ENCODE assay signal across 35 cellular contexts in genomic region chr17:9074106-9074505, GRCh38. TPM values are rescaled to one million over a fixed set of nuclear protein-coding genes. Genes with fewer than 3 reads are reported as not detected.
DNase-seq lines count a peak whose midpoint lies in the region; ATAC-seq, FAIRE-seq and TF ChIP-seq lines count a peak whose summit lies in the region.
"Had no signal": no experiment of that assay in that cellular context is flagged by ENCODE, and none has a peak within 500 bp of the region (broad histone marks: within the 10 kb centered on the region; RNA-seq: fewer than 3 reads in every experiment).

No MANE protein-coding gene starts in this region.

- 96% methylated on average over 15 of the region's 15 CpGs for WGBS in mammary epithelial cell (ENCODE audit: low coverage, missing lambda C conversion rate)
- 80 to 96% methylated on average over 15 of the region's 15 CpGs for WGBS in lower leg skin, 2 donors

- no peaks in the 10 kb centered on the region for H3K4me1 Mint-ChIP-seq in MCF 10A (ENCODE audit: insufficient read depth, unreplicated experiment)
- no peaks in the 10 kb centered on the region for H3K4me1 Mint-ChIP-seq in astrocyte (ENCODE audit: low read depth, unreplicated experiment)
- H3K4me1 Mint-ChIP-seq in type B pancreatic cell (ENCODE audit: unreplicated experiment): no peaks in the 10 kb centered on the region
- H3K4me1 Mint-ChIP-seq: CD14-positive monocyte had no signal

- no TSS peak for BruUV-seq in MCF 10A (replicated peaks; lab: Mats Ljungman, UMichigan)
- BruUV-seq in mammary epithelial cell (replicated peaks; lab: Mats Ljungman, UMichigan): no TSS peak

- CTCF ChIA-PET in MCF 10A (lab: Yijun Ruan, JAX): interaction anchor here (0.6 kb wide), 1 partner anchor 10 kb away, joined by 3 read pairs; no protein-coding TSS in a partner anchor
- CTCF ChIA-PET in mammary epithelial cell (lab: Charles Lee; ENCODE audit: low non-redundant PET): no interaction called here

- dilution Hi-C loops in mammary epithelial cell (cut with HindIII; ENCODE audit: low sequenced_read_pairs): no loop called here

- intact Hi-C loops in MCF 10A (cut with micrococcal nuclease) (no loop called here), mammary epithelial cell (cut with micrococcal nuclease) (no loop called here), lower leg skin (cut with DNase I; ENCODE audit: low total_unique reads) (no loop called here), vagina (cut with DNase I) (no loop called here)

- peaks cover 7% of the 10 kb centered on the region for H3K9me3 Mint-ChIP-seq in MCF 10A (ENCODE audit: unreplicated experiment)
- H3K9me3 Mint-ChIP-seq in astrocyte (ENCODE audit: unreplicated experiment): no peaks in the 10 kb centered on the region
- no peaks in the 10 kb centered on the region for H3K9me3 Mint-ChIP-seq in type B pancreatic cell
- H3K9me3 Mint-ChIP-seq: activated CD8-positive, alpha-beta T cell treated with anti-CD3 and anti-CD28 coated beads for 36 hours; activated naive CD4-positive, alpha-beta T cell treated with anti-CD3 and anti-CD28 coated beads, Interleukin-2, amount 50 U/mL, for 24 hours; activated T-helper 2 cell treated with anti-CD3 and anti-CD28 coated beads, Interferon-gamma antibody, Interleukin-2, Interleukin-4, amounts not matched to agents 10 μg/mL and 5 μg/mL and 100 μg/mL, durations not matched to agents 14 hours and 24 hours and 36 hours; mesothelial cell of epicardium; T-helper 2 cell treated with Interferon-gamma antibody and Interleukin-4, amounts not matched to agents 5 μg/mL and 100 μg/mL, for 36 hours had no signal

- H3K36me3 Mint-ChIP-seq in MCF 10A (ENCODE audit: insufficient read depth, unreplicated experiment) (no peaks in the 10 kb centered on the region), astrocyte (ENCODE audit: low read depth, unreplicated experiment) (peaks cover 2% of the 10 kb centered on the region), type B pancreatic cell (no peaks in the 10 kb centered on the region)
- H3K36me3 Mint-ChIP-seq: activated naive CD4-positive, alpha-beta T cell treated with anti-CD3 and anti-CD28 coated beads, Interleukin-2, amount 50 U/mL, for 24 hours; CD14-positive monocyte; mesothelial cell of epicardium; naive thymus-derived CD4-positive, alpha-beta T cell had no signal

- H3K9me3 ChIP-seq in mammary epithelial cell (replicated peaks; ENCODE audit: insufficient read depth, low read length) (no peaks in the 10 kb centered on the region), astrocyte (ENCODE audit: insufficient read depth, low read depth, low read length) (no peaks in the 10 kb centered on the region), vagina (no peaks in the 10 kb centered on the region)
- H3K9me3 ChIP-seq: transverse colon had no signal

- H3K27ac ChIP-seq in mammary epithelial cell (ENCODE audit: insufficient read depth, low read depth, low read length): no peak overlapping the region
- no peak overlapping the region for H3K27ac ChIP-seq in astrocyte (ENCODE audit: low read depth, low read length)
- peak overlapping the region; percentile 26 for H3K27ac ChIP-seq in vagina
- H3K27ac ChIP-seq: 22Rv1, HL-60, KMS-11, transverse colon had no signal

- TF ChIP-seq POLR2A in lower leg skin (IDR thresholded peaks at IDR 0.05) (no peak), vagina (IDR thresholded peaks at IDR 0.05) (no peak)

- peak; percentile 29 for DNase-seq in MCF 10A (ENCODE audit: unreplicated experiment)
- DNase-seq in mammary epithelial cell: no peak
- DNase-seq in astrocyte (ENCODE audit: low read depth): peak; percentile 38
- DNase-seq in lower leg skin (ENCODE audit: low spot score in 2 of 2): peak; percentile 66 to 91
- DNase-seq in vagina (ENCODE audit: extremely low spot score in 2 of 2): no peak
- no peak for DNase-seq in type B pancreatic cell (ENCODE audit: extremely low spot score, unreplicated experiment)
- no peak for DNase-seq in SW 1271 (lab: John Stamatoyannopoulos, UW)
- DNase-seq: activated CD8-positive, alpha-beta memory T cell treated with anti-CD3 and anti-CD28 coated beads, Interleukin-2, amount 50 U/mL, for 48 hours; activated CD8-positive, alpha-beta T cell treated with anti-CD3 and anti-CD28 coated beads for 36 hours; amygdala; DND-41; left ventricle myocardium superior; MV-4-11; naive thymus-derived CD4-positive, alpha-beta T cell; NCI-H1436; NCI-H2081 treated with DMSO at 0.1 percent for 48 hours; NCI-H2227 treated with DMSO at 0.1 percent for 48 hours; NCI-H748 treated with DMSO at 0.1 percent for 48 hours; SIG-M5; stimulated activated CD4-positive, alpha-beta T cell treated with anti-CD3 and anti-CD28 coated beads, Interleukin-4, amount 100 ng/mL, for 24 hours; transverse colon had no signal

- H4K20me1 ChIP-seq in mammary epithelial cell (ENCODE audit: insufficient read depth, low read length) (no peaks in the 10 kb centered on the region), astrocyte (ENCODE audit: insufficient read depth, low read length) (no peaks in the 10 kb centered on the region)

- H2AFZ ChIP-seq in mammary epithelial cell (ENCODE audit: low read depth, low read length): no peak overlapping the region
- H2AFZ ChIP-seq in astrocyte (ENCODE audit: low read depth, low read length): no peak overlapping the region

- no peaks in the 10 kb centered on the region for H3K79me2 ChIP-seq in mammary epithelial cell (ENCODE audit: insufficient read depth, low read length)
- H3K79me2 ChIP-seq in astrocyte (ENCODE audit: insufficient read depth, low read length): no peaks in the 10 kb centered on the region

- H3K4me3 ChIP-seq in mammary epithelial cell (replicated peaks in 1 of 3; ENCODE audit: insufficient read depth in 1 of 3, low read depth in 2 of 3, low read length in 3 of 3) (no peak overlapping the region), astrocyte (ENCODE audit: insufficient read depth, low read depth, low read length) (no peak overlapping the region), lower leg skin (ENCODE audit: low read depth, poor library complexity, severe bottlenecking) (no peak overlapping the region), vagina (no peak overlapping the region)
- H3K4me3 ChIP-seq: transverse colon had no signal

- H3K27me3 Mint-ChIP-seq in MCF 10A (ENCODE audit: insufficient read depth, unreplicated experiment) (no peaks in the 10 kb centered on the region), astrocyte (ENCODE audit: low read depth, unreplicated experiment) (peaks cover 34% of the 10 kb centered on the region), type B pancreatic cell (peaks cover 5% of the 10 kb centered on the region)
- H3K27me3 Mint-ChIP-seq: activated naive CD4-positive, alpha-beta T cell treated with anti-CD3 and anti-CD28 coated beads, Interleukin-2, amount 50 U/mL, for 24 hours had no signal

- POLR2A ChIA-PET in MCF 10A (lab: Yijun Ruan, JAX): no interaction called here

- no peaks in the 10 kb centered on the region for H3K27me3 ChIP-seq in mammary epithelial cell (ENCODE audit: insufficient read depth, low read length)
- H3K27me3 ChIP-seq in astrocyte (ENCODE audit: insufficient read depth, low read length): no peaks in the 10 kb centered on the region
- no peaks in the 10 kb centered on the region for H3K27me3 ChIP-seq in vagina
- H3K27me3 ChIP-seq: transverse colon had no signal

- FAIRE-seq in astrocyte (lab: Jason Lieb, UNC): no peak
- FAIRE-seq: endothelial cell of umbilical vein, GM19239, H54 had no signal

- H3K27ac Mint-ChIP-seq in MCF 10A (ENCODE audit: low read depth, unreplicated experiment) (no peak overlapping the region), astrocyte (ENCODE audit: unreplicated experiment) (no peak overlapping the region), type B pancreatic cell (no peak overlapping the region)
- H3K27ac Mint-ChIP-seq: activated CD8-positive, alpha-beta T cell treated with anti-CD3 and anti-CD28 coated beads for 36 hours; activated naive CD4-positive, alpha-beta T cell treated with anti-CD3 and anti-CD28 coated beads, Interleukin-2, amount 50 U/mL, for 24 hours; activated T-helper 2 cell treated with anti-CD3 and anti-CD28 coated beads, Interferon-gamma antibody, Interleukin-2, Interleukin-4, amounts not matched to agents 10 μg/mL and 5 μg/mL and 100 μg/mL, durations not matched to agents 14 hours and 24 hours and 36 hours; CD14-positive monocyte; mesothelial cell of epicardium; naive thymus-derived CD4-positive, alpha-beta T cell; progenitor cell of endocrine pancreas; T-helper 2 cell treated with Interferon-gamma antibody and Interleukin-4, amounts not matched to agents 5 μg/mL and 100 μg/mL, for 36 hours had no signal

- H3K9ac ChIP-seq in mammary epithelial cell (ENCODE audit: insufficient read depth, low read length) (no peak overlapping the region), astrocyte (ENCODE audit: low read length) (no peak overlapping the region)
- H3K9ac ChIP-seq: KMS-11 had no signal

- in situ Hi-C loops in mammary epithelial cell (cut with MboI; ENCODE audit: low sequenced_read_pairs in 2 of 2): no loop called here

- H3K4me3 Mint-ChIP-seq in MCF 10A (ENCODE audit: unreplicated experiment) (no peak overlapping the region), astrocyte (ENCODE audit: unreplicated experiment) (no peak overlapping the region), type B pancreatic cell (no peak overlapping the region)
- H3K4me3 Mint-ChIP-seq: activated CD8-positive, alpha-beta T cell treated with anti-CD3 and anti-CD28 coated beads for 36 hours; activated naive CD4-positive, alpha-beta T cell treated with anti-CD3 and anti-CD28 coated beads, Interleukin-2, amount 50 U/mL, for 24 hours; CD14-positive monocyte; mesothelial cell of epicardium; naive thymus-derived CD4-positive, alpha-beta T cell; T-helper 2 cell treated with Interferon-gamma antibody and Interleukin-4, amounts not matched to agents 5 μg/mL and 100 μg/mL, for 36 hours had no signal

- H3K4me1 ChIP-seq in mammary epithelial cell (ENCODE audit: insufficient read depth, low read length) (peaks cover 4% of the 10 kb centered on the region), astrocyte (ENCODE audit: insufficient read depth, low read length) (peaks cover 3% of the 10 kb centered on the region), vagina (peaks cover 22% of the 10 kb centered on the region)

- H3K4me2 ChIP-seq in mammary epithelial cell (ENCODE audit: insufficient read depth, low read depth, low read length) (no peak overlapping the region), astrocyte (ENCODE audit: low read length) (no peak overlapping the region)
- H3K4me2 ChIP-seq: KMS-11 had no signal

- no peak for TF ChIP-seq CTCF in MCF 10A (IDR thresholded peaks at IDR 0.05; ENCODE audit: unreplicated experiment)
- no peak for TF ChIP-seq CTCF in mammary epithelial cell (conservative IDR thresholded peaks at IDR 0.05 in 1 of 2, IDR thresholded peaks at IDR 0.05 in 1 of 2; ENCODE audit: extremely low read depth in 1 of 2, insufficient read depth in 1 of 2, low read depth in 1 of 2, low read length in 2 of 2)
- TF ChIP-seq CTCF in astrocyte (IDR thresholded peaks at IDR 0.05; ENCODE audit: insufficient read depth, low read depth, low read length): no peak
- no peak for TF ChIP-seq CTCF in lower leg skin (IDR thresholded peaks at IDR 0.05)
- no peak for TF ChIP-seq CTCF in vagina (IDR thresholded peaks at IDR 0.05)
- TF ChIP-seq CTCF in type B pancreatic cell (conservative IDR thresholded peaks at IDR 0.05): no peak

- H3K36me3 ChIP-seq in mammary epithelial cell (ENCODE audit: insufficient read depth, low read length): no peaks in the 10 kb centered on the region
- H3K36me3 ChIP-seq in astrocyte (ENCODE audit: insufficient read depth, low read length): no peaks in the 10 kb centered on the region
- H3K36me3 ChIP-seq in vagina: no peaks in the 10 kb centered on the region
- H3K36me3 ChIP-seq: transverse colon had no signal

- no peak for ATAC-seq in GM18858 (IDR thresholded peaks at IDR 0.05; ENCODE audit: unreplicated experiment)
- ATAC-seq: activated CD8-positive, alpha-beta T cell treated with anti-CD3 and anti-CD28 coated beads for 36 hours; left ventricle myocardium superior; naive thymus-derived CD4-positive, alpha-beta T cell; Panc1 had no signal

RNA-seq across cellular contexts. Expression of gene NTN1, which starts 52.8 kb away (rescaled TPM):
- total RNA-seq in MCF 10A (2022) (0.10 and 0.23 TPM in 2 replicates), mammary epithelial cell (10 to 100 TPM in 1 of 2 donors, 1 to 10 TPM in 1; 5.2 to 18.6 TPM), astrocyte (8.6 and 9.8 TPM in 2 replicates), lower leg skin (10 to 100 TPM in 2 of 4 donors, 1 to 10 TPM in 2; 5.9 to 11.6 (median 8.5) TPM), vagina (4.7 TPM), type B pancreatic cell (ENCODE audit: low replicate concordance) (10.7 and 17.4 TPM in 2 replicates)
- 9.3 TPM for polyA plus RNA-seq in mammary epithelial cell
- 6.0 TPM for polyA minus RNA-seq in mammary epithelial cell
- polyA plus RNA-seq: naive thymus-derived CD4-positive, alpha-beta T cell had no signal

Comparison
In these comparisons a context has a peak if more than half of its experiments do, and no peak if none do; other contexts are left out.
1. DNase-seq: peak in MCF 10A (single experiment), astrocyte (single experiment) and lower leg skin (2 of 2); none in mammary epithelial cell (single experiment), vagina (0 of 2), type B pancreatic cell (single experiment) and SW 1271 (0 of 2).